Comparison of ENCODE assay signal across 1 cellular context in the genomic region with DNA sequence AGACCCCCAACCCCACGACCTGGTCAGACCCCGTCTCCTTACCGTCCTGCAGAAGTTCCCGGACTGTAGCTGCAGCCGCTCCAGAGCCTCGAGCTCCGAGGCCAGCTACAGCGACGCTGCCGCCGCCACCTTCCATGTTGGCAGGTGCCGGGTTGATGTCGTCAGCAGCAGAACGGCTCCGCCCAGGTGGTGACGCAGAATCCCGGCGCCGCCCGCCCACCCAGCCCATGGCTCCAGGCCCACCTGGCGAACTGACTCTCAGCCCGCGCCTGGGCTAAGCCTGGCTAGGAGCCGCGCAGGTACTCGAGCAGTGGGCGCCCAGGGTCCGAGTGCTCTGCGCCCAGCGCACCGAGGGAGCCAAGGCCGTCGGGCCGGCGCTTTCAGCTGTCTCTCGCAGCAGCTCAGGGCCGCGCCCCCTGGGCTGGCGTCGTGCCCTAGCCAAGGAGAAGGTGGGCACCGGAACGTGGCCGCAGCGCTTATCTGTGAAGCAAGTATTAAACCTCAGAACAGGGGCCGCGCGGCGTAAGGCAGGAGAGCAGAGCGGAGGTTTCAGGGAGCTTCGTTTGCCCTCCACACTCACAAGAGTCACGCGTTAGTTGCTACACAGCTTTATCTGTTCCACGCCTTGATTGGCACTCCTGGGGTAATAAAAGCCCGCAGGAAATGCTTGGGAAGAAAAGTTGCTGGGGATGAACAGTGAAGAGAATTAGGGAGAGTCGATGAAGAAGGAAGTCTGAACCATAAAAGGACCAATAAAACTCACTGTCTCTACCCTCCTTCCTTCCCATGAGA.
TF ChIP-seq lines count a peak whose summit lies in the region.

Gene COG5 (minus strand): TSS at position 160 of the 792 bp plus-strand sequence. CDS start 24 bp downstream, at position 136.
A gene with protein sequence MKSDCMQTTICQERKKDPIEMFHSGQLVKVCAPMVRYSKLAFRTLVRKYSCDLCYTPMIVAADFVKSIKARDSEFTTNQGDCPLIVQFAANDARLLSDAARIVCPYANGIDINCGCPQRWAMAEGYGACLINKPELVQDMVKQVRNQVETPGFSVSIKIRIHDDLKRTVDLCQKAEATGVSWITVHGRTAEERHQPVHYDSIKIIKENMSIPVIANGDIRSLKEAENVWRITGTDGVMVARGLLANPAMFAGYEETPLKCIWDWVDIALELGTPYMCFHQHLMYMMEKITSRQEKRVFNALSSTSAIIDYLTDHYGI (plus strand): TSS at position 211 of the 792 bp plus-strand sequence. CDS start 3,100 bp downstream, outside the sequence.

TF ChIP-seq in K562, 482 proteins besides CTCF, POLR2A, EP300 and RAD21 (continued from another document and continues in another):
- TF ChIP-seq, protein P1, sequence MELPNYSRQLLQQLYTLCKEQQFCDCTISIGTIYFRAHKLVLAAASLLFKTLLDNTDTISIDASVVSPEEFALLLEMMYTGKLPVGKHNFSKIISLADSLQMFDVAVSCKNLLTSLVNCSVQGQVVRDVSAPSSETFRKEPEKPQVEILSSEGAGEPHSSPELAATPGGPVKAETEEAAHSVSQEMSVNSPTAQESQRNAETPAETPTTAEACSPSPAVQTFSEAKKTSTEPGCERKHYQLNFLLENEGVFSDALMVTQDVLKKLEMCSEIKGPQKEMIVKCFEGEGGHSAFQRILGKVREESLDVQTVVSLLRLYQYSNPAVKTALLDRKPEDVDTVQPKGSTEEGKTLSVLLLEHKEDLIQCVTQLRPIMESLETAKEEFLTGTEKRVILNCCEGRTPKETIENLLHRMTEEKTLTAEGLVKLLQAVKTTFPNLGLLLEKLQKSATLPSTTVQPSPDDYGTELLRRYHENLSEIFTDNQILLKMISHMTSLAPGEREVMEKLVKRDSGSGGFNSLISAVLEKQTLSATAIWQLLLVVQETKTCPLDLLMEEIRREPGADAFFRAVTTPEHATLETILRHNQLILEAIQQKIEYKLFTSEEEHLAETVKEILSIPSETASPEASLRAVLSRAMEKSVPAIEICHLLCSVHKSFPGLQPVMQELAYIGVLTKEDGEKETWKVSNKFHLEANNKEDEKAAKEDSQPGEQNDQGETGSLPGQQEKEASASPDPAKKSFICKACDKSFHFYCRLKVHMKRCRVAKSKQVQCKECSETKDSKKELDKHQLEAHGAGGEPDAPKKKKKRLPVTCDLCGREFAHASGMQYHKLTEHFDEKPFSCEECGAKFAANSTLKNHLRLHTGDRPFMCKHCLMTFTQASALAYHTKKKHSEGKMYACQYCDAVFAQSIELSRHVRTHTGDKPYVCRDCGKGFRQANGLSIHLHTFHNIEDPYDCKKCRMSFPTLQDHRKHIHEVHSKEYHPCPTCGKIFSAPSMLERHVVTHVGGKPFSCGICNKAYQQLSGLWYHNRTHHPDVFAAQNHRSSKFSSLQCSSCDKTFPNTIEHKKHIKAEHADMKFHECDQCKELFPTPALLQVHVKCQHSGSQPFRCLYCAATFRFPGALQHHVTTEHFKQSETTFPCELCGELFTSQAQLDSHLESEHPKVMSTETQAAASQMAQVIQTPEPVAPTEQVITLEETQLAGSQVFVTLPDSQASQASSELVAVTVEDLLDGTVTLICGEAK (IDR thresholded peaks at IDR 0.05) = 0 out of 2 replicates have a peak, but pooled peaks have one; percentile 55
- TF ChIP-seq, protein P1 (CRISPR knock-in tag; IDR thresholded peaks at IDR 0.05) = no peak
- TF ChIP-seq E2F4 (CRISPR knock-in tag; IDR thresholded peaks at IDR 0.05; ENCODE audit: low read depth) = peak; percentile 37; the same call in 1 of the 2 replicates
- TF ChIP-seq, protein P2, sequence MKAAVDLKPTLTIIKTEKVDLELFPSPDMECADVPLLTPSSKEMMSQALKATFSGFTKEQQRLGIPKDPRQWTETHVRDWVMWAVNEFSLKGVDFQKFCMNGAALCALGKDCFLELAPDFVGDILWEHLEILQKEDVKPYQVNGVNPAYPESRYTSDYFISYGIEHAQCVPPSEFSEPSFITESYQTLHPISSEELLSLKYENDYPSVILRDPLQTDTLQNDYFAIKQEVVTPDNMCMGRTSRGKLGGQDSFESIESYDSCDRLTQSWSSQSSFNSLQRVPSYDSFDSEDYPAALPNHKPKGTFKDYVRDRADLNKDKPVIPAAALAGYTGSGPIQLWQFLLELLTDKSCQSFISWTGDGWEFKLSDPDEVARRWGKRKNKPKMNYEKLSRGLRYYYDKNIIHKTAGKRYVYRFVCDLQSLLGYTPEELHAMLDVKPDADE (conservative IDR thresholded peaks at IDR 0.05; ENCODE audit: control insufficient read depth, low read depth, low read length) = peak; percentile 96
- TF ChIP-seq ZNF3 (CRISPR knock-in tag; IDR thresholded peaks at IDR 0.05) = 0 out of 2 replicates have a peak, but pooled peaks have one; percentile 14
- TF ChIP-seq ETS2 (tag; IDR thresholded peaks at IDR 0.05; ENCODE audit: borderline replicate concordance, poor library complexity, severe bottlenecking) = no peak
- TF ChIP-seq HDAC2 (IDR thresholded peaks at IDR 0.05) = 0 out of 2 replicates have a peak, but pooled peaks have one; percentile 34
- no peak for TF ChIP-seq SPI1 (IDR thresholded peaks at IDR 0.05; ENCODE audit: borderline replicate concordance, low read depth, low read length)
- TF ChIP-seq SRF (CRISPR knock-in tag; IDR thresholded peaks at IDR 0.05) = peak in 1 of 2 experiments; percentile 82; a peak in 2 of 4 replicates
- no peak for TF ChIP-seq CBX5 (IDR thresholded peaks at IDR 0.05; ENCODE audit: borderline replicate concordance, low read depth)
- peak; percentile 96 for TF ChIP-seq ATF1 (CRISPR knock-in tag; IDR thresholded peaks at IDR 0.05)
- peak; percentile 99 for TF ChIP-seq ATF1 (tag; IDR thresholded peaks at IDR 0.05)
- TF ChIP-seq, protein P3, sequence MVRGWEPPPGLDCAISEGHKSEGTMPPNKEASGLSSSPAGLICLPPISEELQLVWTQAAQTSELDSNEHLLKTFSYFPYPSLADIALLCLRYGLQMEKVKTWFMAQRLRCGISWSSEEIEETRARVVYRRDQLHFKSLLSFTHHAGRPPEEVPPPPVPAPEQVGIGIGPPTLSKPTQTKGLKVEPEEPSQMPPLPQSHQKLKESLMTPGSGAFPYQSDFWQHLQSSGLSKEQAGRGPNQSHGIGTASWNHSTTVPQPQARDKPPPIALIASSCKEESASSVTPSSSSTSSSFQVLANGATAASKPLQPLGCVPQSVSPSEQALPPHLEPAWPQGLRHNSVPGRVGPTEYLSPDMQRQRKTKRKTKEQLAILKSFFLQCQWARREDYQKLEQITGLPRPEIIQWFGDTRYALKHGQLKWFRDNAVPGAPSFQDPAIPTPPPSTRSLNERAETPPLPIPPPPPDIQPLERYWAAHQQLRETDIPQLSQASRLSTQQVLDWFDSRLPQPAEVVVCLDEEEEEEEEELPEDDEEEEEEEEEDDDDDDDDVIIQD (CRISPR knock-in tag; IDR thresholded peaks at IDR 0.05) = no peak
- TF ChIP-seq, protein P4, sequence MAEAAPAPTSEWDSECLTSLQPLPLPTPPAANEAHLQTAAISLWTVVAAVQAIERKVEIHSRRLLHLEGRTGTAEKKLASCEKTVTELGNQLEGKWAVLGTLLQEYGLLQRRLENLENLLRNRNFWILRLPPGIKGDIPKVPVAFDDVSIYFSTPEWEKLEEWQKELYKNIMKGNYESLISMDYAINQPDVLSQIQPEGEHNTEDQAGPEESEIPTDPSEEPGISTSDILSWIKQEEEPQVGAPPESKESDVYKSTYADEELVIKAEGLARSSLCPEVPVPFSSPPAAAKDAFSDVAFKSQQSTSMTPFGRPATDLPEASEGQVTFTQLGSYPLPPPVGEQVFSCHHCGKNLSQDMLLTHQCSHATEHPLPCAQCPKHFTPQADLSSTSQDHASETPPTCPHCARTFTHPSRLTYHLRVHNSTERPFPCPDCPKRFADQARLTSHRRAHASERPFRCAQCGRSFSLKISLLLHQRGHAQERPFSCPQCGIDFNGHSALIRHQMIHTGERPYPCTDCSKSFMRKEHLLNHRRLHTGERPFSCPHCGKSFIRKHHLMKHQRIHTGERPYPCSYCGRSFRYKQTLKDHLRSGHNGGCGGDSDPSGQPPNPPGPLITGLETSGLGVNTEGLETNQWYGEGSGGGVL (CRISPR knock-in tag; IDR thresholded peaks at IDR 0.05) = no peak
- TF ChIP-seq HMGN3 (IDR thresholded peaks at IDR 0.05; ENCODE audit: borderline replicate concordance, extremely low read depth, insufficient read length, low read depth, low read length) = peak; percentile 73
- TF ChIP-seq PCBP1 (IDR thresholded peaks at IDR 0.05; ENCODE audit: low read depth, low read length, poor library complexity, severe bottlenecking) = peak; percentile 81
- no peak for TF ChIP-seq MAFF (IDR thresholded peaks at IDR 0.05; ENCODE audit: low read length)
- no peak for TF ChIP-seq SNIP1 (IDR thresholded peaks at IDR 0.05; ENCODE audit: low read depth)
- TF ChIP-seq MYC (IDR thresholded peaks at IDR 0.05; ENCODE audit: low read depth, low read length) = peak; percentile 62; the same call in 1 of the 2 replicates
- TF ChIP-seq MYC (CRISPR knock-in tag; IDR thresholded peaks at IDR 0.05; ENCODE audit: borderline replicate concordance, low read depth) = peak; percentile 79; the same call in 1 of the 2 replicates
- no peak for TF ChIP-seq ZNF274 (IDR thresholded peaks at IDR 0.05; ENCODE audit: borderline replicate concordance, low read depth, low read length)
- TF ChIP-seq CBX1 (IDR thresholded peaks at IDR 0.05; ENCODE audit: low read depth) = peak; percentile 60
- TF ChIP-seq CCNT2 (IDR thresholded peaks at IDR 0.05; ENCODE audit: borderline replicate concordance, extremely low read depth, insufficient read length, low read depth, low read length) = peak; percentile 73
- TF ChIP-seq, protein P5, sequence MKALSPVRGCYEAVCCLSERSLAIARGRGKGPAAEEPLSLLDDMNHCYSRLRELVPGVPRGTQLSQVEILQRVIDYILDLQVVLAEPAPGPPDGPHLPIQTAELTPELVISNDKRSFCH (CRISPR knock-in tag; IDR thresholded peaks at IDR 0.05) = no peak
- TF ChIP-seq, protein P5 (tag; IDR thresholded peaks at IDR 0.05) = peak; percentile 75
- TF ChIP-seq DLX4 (CRISPR knock-in tag; IDR thresholded peaks at IDR 0.05) = no peak
- TF ChIP-seq BRD9 (IDR thresholded peaks at IDR 0.05; ENCODE audit: low read depth, partially characterized antibody) = no peak
- TF ChIP-seq KDM4B (IDR thresholded peaks at IDR 0.05; ENCODE audit: borderline replicate concordance in 2 of 2, low read depth in 1 of 2) = peak in 1 of 2 experiments; percentile 89; a peak in 1 of 4 replicates
- 0 out of 2 replicates have a peak, but pooled peaks have one; percentile 31 for TF ChIP-seq ZNF57 (CRISPR knock-in tag; IDR thresholded peaks at IDR 0.05)
- peak; percentile 61; the same call in 1 of the 2 replicates for TF ChIP-seq RB1 (IDR thresholded peaks at IDR 0.05; ENCODE audit: low read depth)
- TF ChIP-seq RBM34 (IDR thresholded peaks at IDR 0.05; ENCODE audit: borderline replicate concordance, insufficient read depth, low read length) = no peak
- no peak for TF ChIP-seq ZNF140 (CRISPR knock-in tag; IDR thresholded peaks at IDR 0.05)
- no peak for TF ChIP-seq PBX2 (CRISPR knock-in tag; IDR thresholded peaks at IDR 0.05; ENCODE audit: low read depth)
- TF ChIP-seq PBX2 (tag; conservative IDR thresholded peaks at IDR 0.05; ENCODE audit: low read depth) = peak; percentile 82
